ENCODE assay signal across 8 cellular contexts in genomic region chr3:195270350-195271115, GRCh38. TPM values are rescaled to one million over a fixed set of nuclear protein-coding genes. Genes with fewer than 3 reads are reported as not detected.
DNase-seq lines count a peak whose midpoint lies in the region; ATAC-seq and TF ChIP-seq lines count a peak whose summit lies in the region.

No MANE protein-coding gene starts in this region.

- intact Hi-C loops in upper lobe of right lung (cut with DNase I), result loop anchor here (10.0 kb wide), 1 partner anchor 254 kb away; no protein-coding TSS in a partner anchor

- H3K27ac ChIP-seq in upper lobe of right lung, result peak overlapping the region; percentile 85

- peak; percentile 62 for ATAC-seq in GM19452 (IDR thresholded peaks at IDR 0.05; ENCODE audit: unreplicated experiment)
- peak; percentile 54 for ATAC-seq in HG03520 (IDR thresholded peaks at IDR 0.05; ENCODE audit: unreplicated experiment)
- ATAC-seq in upper lobe of right lung, result peak; percentile 88

- H3K4me1 ChIP-seq in neuron (ENCODE audit: insufficient read depth, low read length), result peaks cover 18% of the 10 kb centered on the region
- H3K4me1 ChIP-seq in upper lobe of right lung, result peaks cover 22% of the 10 kb centered on the region

- H3K27me3 Mint-ChIP-seq in activated T-cell treated with anti-CD3 and anti-CD28 coated beads, Interleukin-2, amount 50 U/mL, for 24 hours, result no peaks in the 10 kb centered on the region

- no peaks in the 10 kb centered on the region for H3K9me3 ChIP-seq in neuron (ENCODE audit: low read length)
- H3K9me3 ChIP-seq in upper lobe of right lung, result no peaks in the 10 kb centered on the region

- TF ChIP-seq CTCF in foreskin fibroblast (IDR thresholded peaks at IDR 0.05; ENCODE audit: low read depth, low read length) (peak; percentile 13), upper lobe of right lung (IDR thresholded peaks at IDR 0.05) (peak; percentile 56)

- peak; percentile 97 for DNase-seq in DMS 273 (lab: John Stamatoyannopoulos, UW; ENCODE audit: unreplicated experiment)
- peak; percentile 55 for DNase-seq in NCI-H774 (lab: John Stamatoyannopoulos, UW)
- no peak for DNase-seq in activated T-cell treated with anti-CD3 and anti-CD28 coated beads, Interleukin-2, amount 50 U/mL, for 24 hours
- DNase-seq in foreskin fibroblast, result peak; percentile 54 to 89
- peak; percentile 76 for DNase-seq in upper lobe of right lung

- peaks cover 31% of the 10 kb centered on the region for H3K36me3 Mint-ChIP-seq in activated T-cell treated with anti-CD3 and anti-CD28 coated beads, Interleukin-2, amount 50 U/mL, for 24 hours (ENCODE audit: low read depth)

- H3K27ac Mint-ChIP-seq in activated T-cell treated with anti-CD3 and anti-CD28 coated beads, Interleukin-2, amount 50 U/mL, for 24 hours, result peak overlapping the region; percentile 78

- H3K4me3 ChIP-seq in foreskin fibroblast (ENCODE audit: low read depth in 1 of 2, low read length in 2 of 2), result peak overlapping the region; percentile 71 to 96
- H3K4me3 ChIP-seq in neuron (ENCODE audit: low read length), result peak overlapping the region; percentile 92
- peak overlapping the region; percentile 89 for H3K4me3 ChIP-seq in upper lobe of right lung

- H3K27me3 ChIP-seq in neuron (ENCODE audit: insufficient read depth, low read length) (no peaks in the 10 kb centered on the region), upper lobe of right lung (no peaks in the 10 kb centered on the region)

- H3K9me3 Mint-ChIP-seq in activated T-cell treated with anti-CD3 and anti-CD28 coated beads, Interleukin-2, amount 50 U/mL, for 24 hours, result no peaks in the 10 kb centered on the region

- H3K36me3 ChIP-seq in neuron (ENCODE audit: insufficient read depth, low read length) (peaks cover 10% of the 10 kb centered on the region), upper lobe of right lung (no peaks in the 10 kb centered on the region)

- H2AFZ ChIP-seq in neuron (ENCODE audit: low read depth, low read length), result peak overlapping the region; percentile 90

- peaks cover 32% of the 10 kb centered on the region for H3K4me1 Mint-ChIP-seq in activated T-cell treated with anti-CD3 and anti-CD28 coated beads, Interleukin-2, amount 50 U/mL, for 24 hours (ENCODE audit: low read depth)

- H3K4me3 Mint-ChIP-seq in activated T-cell treated with anti-CD3 and anti-CD28 coated beads, Interleukin-2, amount 50 U/mL, for 24 hours, result peak overlapping the region; percentile 84

RNA-seq across cellular contexts. Expression of gene XXYLT1, which starts 0.4 kb away (rescaled TPM):
- 9.8 TPM for total RNA-seq in upper lobe of right lung
